Comparison of ENCODE assay signal across 8 cellular contexts in genomic region chr7:20217193-20217948, GRCh38. TPM values are rescaled to one million over a fixed set of nuclear protein-coding genes. Genes with fewer than 3 reads are reported as not detected.
DNase-seq lines count a peak whose midpoint lies in the region; ATAC-seq, FAIRE-seq and TF ChIP-seq lines count a peak whose summit lies in the region.

Gene MACC1 (minus strand): TSS chr7:20217384. CDS start chr7:20161862, 55,522 bp downstream.

- POLR2A ChIA-PET in HepG2 (lab: Yijun Ruan, JAX) = no interaction called here

- H3K27ac ChIP-seq in VCaP (peak within 1 kb of the TSS; percentile 10), HepG2 (ENCODE audit: extremely low read length, insufficient read depth, low read length) (no peak within 1 kb of the TSS)

- H2AFZ ChIP-seq in HepG2 (ENCODE audit: low read length) = no peak within 1 kb of the TSS

- H3K27me3 ChIP-seq in HepG2 (ENCODE audit: control insufficient read depth in 1 of 2, insufficient read depth in 2 of 2, low read length in 2 of 2) = no peaks in the 10 kb centered on the region

- ATAC-seq in GM21619 (IDR thresholded peaks at IDR 0.05; ENCODE audit: unreplicated experiment) = peak; percentile 46
- ATAC-seq in HepG2 = no peak

- in situ Hi-C loops in HepG2 (cut with HindIII; ENCODE audit: extremely low pct_ligation_motif_present, low pct_unique_long_range_greater_than_20kb) = no loop called here

- H3K79me2 ChIP-seq in HepG2 (ENCODE audit: insufficient read depth, low read length) = no peaks in the 10 kb centered on the region

- H3K36me3 ChIP-seq in HepG2 (replicated peaks in 1 of 2; ENCODE audit: control insufficient read depth in 1 of 2, insufficient read depth in 2 of 2, low read length in 2 of 2) = no peaks in the 10 kb centered on the region

- no TSS peak for BruUV-seq in HepG2 (replicated peaks; lab: Mats Ljungman, UMichigan)

- no peak within 1 kb of the TSS for H3K4me3 ChIP-seq in HepG2 (replicated peaks in 1 of 3; ENCODE audit: insufficient read depth in 1 of 3, low read depth in 2 of 3, low read length in 3 of 3)

- H4K20me1 ChIP-seq in HepG2 (ENCODE audit: insufficient read depth, low read length) = no peaks in the 10 kb centered on the region

- FAIRE-seq in HepG2 (lab: Jason Lieb, UNC) = no peak
- no peak for FAIRE-seq in frontal cortex (lab: Jason Lieb, UNC)

- H3K9ac ChIP-seq in HepG2 (ENCODE audit: insufficient read depth, low read depth, low read length) = no peak within 1 kb of the TSS

- 81% methylated on average over 6 of the region's 6 CpGs for WGBS in HepG2 (ENCODE audit: low lambda C conversion rate)

- no peak for TF ChIP-seq POLR2A in HepG2 (IDR thresholded peaks at IDR 0.05; ENCODE audit: insufficient read depth in 1 of 2, low read depth in 2 of 2, low read length in 2 of 2)

- TF ChIP-seq CTCF in VCaP (conservative IDR thresholded peaks at IDR 0.05) (peak; percentile 23), HepG2 (CRISPR knock-in tag; IDR thresholded peaks at IDR 0.05) (no peak)

- TF ChIP-seq EP300 in Ishikawa (IDR thresholded peaks at IDR 0.05; ENCODE audit: borderline replicate concordance) (peak; percentile 72; the same call in 1 of the 2 replicates), HepG2 (IDR thresholded peaks at IDR 0.05; ENCODE audit: low read depth in 2 of 2, low read length in 2 of 2) (no peak), HepG2 (CRISPR knock-in tag; IDR thresholded peaks at IDR 0.05; ENCODE audit: borderline replicate concordance) (no peak)

- intact Hi-C loops in HepG2 (cut with micrococcal nuclease; ENCODE audit: unreplicated experiment) = loop anchor here (5.0 kb wide), 1 partner anchor 115 kb away; the partner anchor contains the start of gene ITGB8

- peaks cover 44% of the 10 kb centered on the region for H3K4me1 ChIP-seq in HepG2 (ENCODE audit: insufficient read depth, low read length)

- CTCF ChIA-PET in HepG2 (lab: Yijun Ruan, JAX; ENCODE audit: low intra/inter-chr PET ratio, low total read pairs) = no interaction called here

- peak; percentile 28 for TF ChIP-seq RAD21 in Ishikawa (IDR thresholded peaks at IDR 0.05; ENCODE audit: low read depth)
- TF ChIP-seq RAD21 in HepG2 (CRISPR knock-in tag; IDR thresholded peaks at IDR 0.05) = no peak

- H3K4me2 ChIP-seq in HepG2 (ENCODE audit: low read depth, low read length) = 0 out of 2 replicates have a peak within 1 kb of the TSS, but pooled peaks have one; percentile 13

- DNase-seq in NCI-H1436 (lab: John Stamatoyannopoulos, UW) (peak; percentile 40), NCI-H1436 treated with DMSO at 0.1 percent for 48 hours (lab: John Stamatoyannopoulos, UW) (no peak), HepG2 (ENCODE audit: low spot score) (no peak), A172 (ENCODE audit: low spot score) (no peak), frontal cortex (ENCODE audit: low spot score in 2 of 2) (no peak)

- H3K9me3 ChIP-seq in HepG2 (ENCODE audit: low read length) = no peaks in the 10 kb centered on the region

TF ChIP-seq in Ishikawa, 13 proteins besides CTCF, POLR2A, EP300 and RAD21:
- TF ChIP-seq EGR1 (IDR thresholded peaks at IDR 0.05) (no peak), YY1 (IDR thresholded peaks at IDR 0.05; ENCODE audit: low read depth) (0 out of 2 replicates have a peak, but pooled peaks have one; percentile 32), USF1 (IDR thresholded peaks at IDR 0.05) (no peak), FOXM1 (IDR thresholded peaks at IDR 0.05; ENCODE audit: borderline replicate concordance, low read depth) (peak; percentile 64), TEAD4 (IDR thresholded peaks at IDR 0.05) (peak; percentile 84), TCF12 (IDR thresholded peaks at IDR 0.05; ENCODE audit: low read depth) (peak; percentile 86), NFIC (IDR thresholded peaks at IDR 0.05) (peak; percentile 30; the same call in 1 of the 2 replicates)

TF ChIP-seq in HepG2, 621 proteins besides CTCF, POLR2A, EP300 and RAD21:
- no peak for TF ChIP-seq KAT7 (CRISPR knock-in tag; IDR thresholded peaks at IDR 0.05; ENCODE audit: borderline replicate concordance)
- 0 out of 2 replicates have a peak, but pooled peaks have one; percentile 38 for TF ChIP-seq ZNF143 (CRISPR knock-in tag; IDR thresholded peaks at IDR 0.05)

RNA-seq across cellular contexts. Expression of gene MACC1, which starts in this region (rescaled TPM):
- total RNA-seq in HepG2 (2016; rRNA removed; fragmentation: Illumina TruSeq; extraction: Trizol) (0.04 TPM in 1 of 2 replicates, not detected in the other), frontal cortex (0.41 TPM)
- not detected in 2 replicates for total RNA-seq in HepG2 (2016; cell fraction: cytosol; rRNA removed; fragmentation: Illumina TruSeq; extraction: Trizol; ENCODE audit: low read depth)
- not detected in 2 replicates for total RNA-seq in HepG2 (2016; cell fraction: insoluble cytoplasmic fraction; rRNA removed; fragmentation: Illumina TruSeq; extraction: Trizol)
- total RNA-seq in HepG2 (2016; cell fraction: membrane; rRNA removed; fragmentation: Illumina TruSeq; extraction: Trizol) = not detected in 2 replicates
- total RNA-seq in HepG2 (2016; cell fraction: nucleus; rRNA removed; fragmentation: Illumina TruSeq; extraction: Trizol) = not detected in 2 replicates
- polyA plus RNA-seq in HepG2 (2011; rRNA removed) = 0.01 TPM in 1 of 2 replicates, not detected in the other
- not detected in 2 replicates for polyA plus RNA-seq in HepG2 (2011; cell fraction: cytosol; rRNA removed)
- 0.05 TPM in 1 of 2 replicates, not detected in the other for polyA plus RNA-seq in HepG2 (2011; cell fraction: nucleus; rRNA removed)
- 0.01 and 0.04 TPM in 2 replicates for polyA plus RNA-seq in HepG2 (2012)
- polyA plus RNA-seq in HepG2 (2016; cell fraction: cytosol; fragmentation: Illumina TruSeq; extraction: Trizol; ENCODE audit: low read depth) = not detected in 2 replicates
- polyA plus RNA-seq in HepG2 (2016; cell fraction: insoluble cytoplasmic fraction; fragmentation: Illumina TruSeq; extraction: Trizol; ENCODE audit: low read depth) = not detected in 2 replicates
- not detected in 2 replicates for polyA plus RNA-seq in HepG2 (2016; cell fraction: membrane; fragmentation: Illumina TruSeq; extraction: Trizol; ENCODE audit: low read depth)
- not detected in 2 replicates for polyA plus RNA-seq in HepG2 (2016; cell fraction: nucleus; fragmentation: Illumina TruSeq; extraction: Trizol; ENCODE audit: insufficient read depth, low read depth)
- polyA minus RNA-seq in HepG2 (2011; rRNA and poly(A)+ RNA removed; ENCODE audit: low replicate concordance) = 0.04 and 0.70 TPM in 2 replicates
- polyA minus RNA-seq in HepG2 (2011; cell fraction: cytosol; rRNA and poly(A)+ RNA removed) = not detected in 2 replicates
- polyA minus RNA-seq in HepG2 (2011; cell fraction: nucleus; rRNA and poly(A)+ RNA removed) = not detected in 2 replicates
- 0.05 TPM in 1 of 2 replicates, not detected in the other for total RNA-seq in A172 (2014; rRNA removed; shearing (Covaris generic))
